ENCODE assay signal across 1 cellular context in the genomic region with DNA sequence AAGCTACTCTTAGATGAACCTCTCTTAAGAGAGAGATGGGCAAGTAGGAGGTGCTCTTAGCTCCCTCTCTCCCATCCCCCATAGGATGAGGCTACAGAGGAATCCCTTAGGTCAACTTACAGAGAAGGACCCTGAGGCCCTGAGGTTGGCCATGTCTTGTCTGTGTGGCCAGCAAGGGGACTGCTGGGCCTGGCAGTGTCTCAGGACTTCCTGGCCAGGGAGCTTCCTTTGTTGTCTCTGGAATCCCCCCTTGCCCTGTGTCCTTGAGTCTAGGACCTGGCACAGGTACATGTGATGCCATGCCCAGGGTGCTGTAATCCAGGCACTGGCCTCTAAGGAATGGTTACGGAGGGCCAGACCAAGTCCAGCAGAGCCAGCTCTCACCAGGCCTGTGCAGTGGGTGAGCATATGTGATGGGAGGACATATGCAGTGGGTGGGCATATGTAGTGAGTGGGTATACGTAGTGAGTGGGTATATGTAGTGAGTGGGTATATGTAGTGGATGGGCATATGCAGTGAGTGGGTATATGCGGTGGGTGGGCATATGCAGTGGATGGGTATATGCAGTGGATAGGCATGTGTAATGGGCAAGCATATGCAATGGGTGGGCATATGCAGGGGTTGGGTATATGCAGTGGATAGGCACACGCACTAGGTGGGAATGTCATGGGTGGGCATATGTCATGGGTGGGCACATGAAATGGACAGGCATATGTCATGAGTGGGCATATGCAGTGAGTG.
A peak's percentile ranks its signal among the peaks of the same experiment; 100 is the strongest.
TF ChIP-seq lines count a peak whose summit lies in the region.

No MANE protein-coding gene starts in this region.

TF ChIP-seq in HepG2, 621 proteins besides CTCF, POLR2A, EP300 and RAD21 (continues in another document):
- TF ChIP-seq SP5 (CRISPR knock-in tag; IDR thresholded peaks at IDR 0.05; ENCODE audit: borderline replicate concordance, low read depth) = no peak
- TF ChIP-seq CAMTA2 (CRISPR knock-in tag; IDR thresholded peaks at IDR 0.05; ENCODE audit: borderline replicate concordance) = no peak
- TF ChIP-seq, protein P1, sequence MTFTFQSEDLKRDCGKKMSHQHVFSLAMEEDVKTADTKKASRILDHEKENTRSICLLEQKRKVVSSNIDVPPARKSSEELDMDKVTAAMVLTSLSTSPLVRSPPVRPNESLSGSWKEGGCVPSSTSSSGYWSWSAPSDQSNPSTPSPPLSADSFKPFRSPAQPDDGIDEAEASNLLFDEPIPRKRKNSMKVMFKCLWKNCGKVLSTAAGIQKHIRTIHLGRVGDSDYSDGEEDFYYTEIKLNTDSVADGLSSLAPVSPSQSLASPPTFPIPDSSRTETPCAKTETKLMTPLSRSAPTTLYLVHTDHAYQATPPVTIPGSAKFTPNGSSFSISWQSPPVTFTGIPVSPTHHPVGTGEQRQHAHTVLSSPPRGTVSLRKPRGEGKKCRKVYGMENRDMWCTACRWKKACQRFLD (CRISPR knock-in tag; IDR thresholded peaks at IDR 0.05; ENCODE audit: borderline replicate concordance) = no peak
- TF ChIP-seq ZNF331 (CRISPR knock-in tag; IDR thresholded peaks at IDR 0.05) = no peak
- peak; percentile 53; the same call in 1 of the 2 replicates for TF ChIP-seq ZNF605 (CRISPR knock-in tag; IDR thresholded peaks at IDR 0.05)
- TF ChIP-seq, protein P2, sequence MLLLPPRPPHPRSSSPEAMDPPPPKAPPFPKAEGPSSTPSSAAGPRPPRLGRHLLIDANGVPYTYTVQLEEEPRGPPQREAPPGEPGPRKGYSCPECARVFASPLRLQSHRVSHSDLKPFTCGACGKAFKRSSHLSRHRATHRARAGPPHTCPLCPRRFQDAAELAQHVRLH (CRISPR knock-in tag; IDR thresholded peaks at IDR 0.05; ENCODE audit: borderline replicate concordance, low read depth) = no peak
- no peak for TF ChIP-seq ZFP36L1 (CRISPR knock-in tag; IDR thresholded peaks at IDR 0.05)
- TF ChIP-seq, protein P3, sequence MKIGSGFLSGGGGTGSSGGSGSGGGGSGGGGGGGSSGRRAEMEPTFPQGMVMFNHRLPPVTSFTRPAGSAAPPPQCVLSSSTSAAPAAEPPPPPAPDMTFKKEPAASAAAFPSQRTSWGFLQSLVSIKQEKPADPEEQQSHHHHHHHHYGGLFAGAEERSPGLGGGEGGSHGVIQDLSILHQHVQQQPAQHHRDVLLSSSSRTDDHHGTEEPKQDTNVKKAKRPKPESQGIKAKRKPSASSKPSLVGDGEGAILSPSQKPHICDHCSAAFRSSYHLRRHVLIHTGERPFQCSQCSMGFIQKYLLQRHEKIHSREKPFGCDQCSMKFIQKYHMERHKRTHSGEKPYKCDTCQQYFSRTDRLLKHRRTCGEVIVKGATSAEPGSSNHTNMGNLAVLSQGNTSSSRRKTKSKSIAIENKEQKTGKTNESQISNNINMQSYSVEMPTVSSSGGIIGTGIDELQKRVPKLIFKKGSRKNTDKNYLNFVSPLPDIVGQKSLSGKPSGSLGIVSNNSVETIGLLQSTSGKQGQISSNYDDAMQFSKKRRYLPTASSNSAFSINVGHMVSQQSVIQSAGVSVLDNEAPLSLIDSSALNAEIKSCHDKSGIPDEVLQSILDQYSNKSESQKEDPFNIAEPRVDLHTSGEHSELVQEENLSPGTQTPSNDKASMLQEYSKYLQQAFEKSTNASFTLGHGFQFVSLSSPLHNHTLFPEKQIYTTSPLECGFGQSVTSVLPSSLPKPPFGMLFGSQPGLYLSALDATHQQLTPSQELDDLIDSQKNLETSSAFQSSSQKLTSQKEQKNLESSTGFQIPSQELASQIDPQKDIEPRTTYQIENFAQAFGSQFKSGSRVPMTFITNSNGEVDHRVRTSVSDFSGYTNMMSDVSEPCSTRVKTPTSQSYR (CRISPR knock-in tag; IDR thresholded peaks at IDR 0.05; ENCODE audit: borderline replicate concordance) = peak; percentile 62; the same call in 1 of the 2 replicates
- TF ChIP-seq, protein P4, sequence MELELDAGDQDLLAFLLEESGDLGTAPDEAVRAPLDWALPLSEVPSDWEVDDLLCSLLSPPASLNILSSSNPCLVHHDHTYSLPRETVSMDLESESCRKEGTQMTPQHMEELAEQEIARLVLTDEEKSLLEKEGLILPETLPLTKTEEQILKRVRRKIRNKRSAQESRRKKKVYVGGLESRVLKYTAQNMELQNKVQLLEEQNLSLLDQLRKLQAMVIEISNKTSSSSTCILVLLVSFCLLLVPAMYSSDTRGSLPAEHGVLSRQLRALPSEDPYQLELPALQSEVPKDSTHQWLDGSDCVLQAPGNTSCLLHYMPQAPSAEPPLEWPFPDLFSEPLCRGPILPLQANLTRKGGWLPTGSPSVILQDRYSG (CRISPR knock-in tag; IDR thresholded peaks at IDR 0.05) = no peak
- TF ChIP-seq SALL2 (CRISPR knock-in tag; IDR thresholded peaks at IDR 0.05) = no peak
- no peak for TF ChIP-seq MXD4 (CRISPR knock-in tag; IDR thresholded peaks at IDR 0.05)
- TF ChIP-seq ISX (CRISPR knock-in tag; conservative IDR thresholded peaks at IDR 0.05) = no peak
- no peak for TF ChIP-seq RELA (CRISPR knock-in tag; IDR thresholded peaks at IDR 0.05)
- TF ChIP-seq KMT2B (CRISPR knock-in tag; IDR thresholded peaks at IDR 0.05) = no peak
- no peak for TF ChIP-seq ONECUT2 (CRISPR knock-in tag; IDR thresholded peaks at IDR 0.05)
- no peak for TF ChIP-seq NFATC3 (CRISPR knock-in tag; IDR thresholded peaks at IDR 0.05)
- no peak for TF ChIP-seq ZNF510 (CRISPR knock-in tag; IDR thresholded peaks at IDR 0.05; ENCODE audit: low read depth)
- no peak for TF ChIP-seq THYN1 (CRISPR knock-in tag; IDR thresholded peaks at IDR 0.05; ENCODE audit: borderline replicate concordance, low read depth)
- no peak for TF ChIP-seq ZNF460 (CRISPR knock-in tag; IDR thresholded peaks at IDR 0.05; ENCODE audit: borderline replicate concordance)
- TF ChIP-seq THAP11 (CRISPR knock-in tag; IDR thresholded peaks at IDR 0.05) = no peak
- no peak for TF ChIP-seq SETDB1 (CRISPR knock-in tag; IDR thresholded peaks at IDR 0.05; ENCODE audit: borderline replicate concordance)
- TF ChIP-seq TAF15 (IDR thresholded peaks at IDR 0.05; ENCODE audit: low read depth, low read length, poor library complexity, severe bottlenecking) = no peak
- peak; percentile 34; the same call in 1 of the 2 replicates for TF ChIP-seq KDM2A (CRISPR knock-in tag; IDR thresholded peaks at IDR 0.05; ENCODE audit: borderline replicate concordance, low read depth)
- TF ChIP-seq SNAI1 (CRISPR knock-in tag; IDR thresholded peaks at IDR 0.05; ENCODE audit: borderline replicate concordance) = no peak
- no peak for TF ChIP-seq HOXA3 (CRISPR knock-in tag; IDR thresholded peaks at IDR 0.05)
- peak; percentile 3 for TF ChIP-seq AGO2 (optimal IDR thresholded peaks at IDR 0.05; ENCODE audit: low read depth, low read length)
- no peak for TF ChIP-seq ZNF34 (CRISPR knock-in tag; IDR thresholded peaks at IDR 0.05; ENCODE audit: borderline replicate concordance)
- TF ChIP-seq, protein P5, sequence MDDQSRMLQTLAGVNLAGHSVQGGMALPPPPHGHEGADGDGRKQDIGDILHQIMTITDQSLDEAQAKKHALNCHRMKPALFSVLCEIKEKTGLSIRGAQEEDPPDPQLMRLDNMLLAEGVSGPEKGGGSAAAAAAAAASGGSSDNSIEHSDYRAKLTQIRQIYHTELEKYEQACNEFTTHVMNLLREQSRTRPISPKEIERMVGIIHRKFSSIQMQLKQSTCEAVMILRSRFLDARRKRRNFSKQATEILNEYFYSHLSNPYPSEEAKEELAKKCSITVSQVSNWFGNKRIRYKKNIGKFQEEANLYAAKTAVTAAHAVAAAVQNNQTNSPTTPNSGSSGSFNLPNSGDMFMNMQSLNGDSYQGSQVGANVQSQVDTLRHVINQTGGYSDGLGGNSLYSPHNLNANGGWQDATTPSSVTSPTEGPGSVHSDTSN (CRISPR knock-in tag; IDR thresholded peaks at IDR 0.05; ENCODE audit: borderline replicate concordance) = no peak
- TF ChIP-seq, protein P6, sequence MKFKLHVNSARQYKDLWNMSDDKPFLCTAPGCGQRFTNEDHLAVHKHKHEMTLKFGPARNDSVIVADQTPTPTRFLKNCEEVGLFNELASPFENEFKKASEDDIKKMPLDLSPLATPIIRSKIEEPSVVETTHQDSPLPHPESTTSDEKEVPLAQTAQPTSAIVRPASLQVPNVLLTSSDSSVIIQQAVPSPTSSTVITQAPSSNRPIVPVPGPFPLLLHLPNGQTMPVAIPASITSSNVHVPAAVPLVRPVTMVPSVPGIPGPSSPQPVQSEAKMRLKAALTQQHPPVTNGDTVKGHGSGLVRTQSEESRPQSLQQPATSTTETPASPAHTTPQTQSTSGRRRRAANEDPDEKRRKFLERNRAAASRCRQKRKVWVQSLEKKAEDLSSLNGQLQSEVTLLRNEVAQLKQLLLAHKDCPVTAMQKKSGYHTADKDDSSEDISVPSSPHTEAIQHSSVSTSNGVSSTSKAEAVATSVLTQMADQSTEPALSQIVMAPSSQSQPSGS (CRISPR knock-in tag; IDR thresholded peaks at IDR 0.05) = no peak
- TF ChIP-seq JDP2 (CRISPR knock-in tag; IDR thresholded peaks at IDR 0.05; ENCODE audit: borderline replicate concordance) = no peak
- TF ChIP-seq, protein P7, sequence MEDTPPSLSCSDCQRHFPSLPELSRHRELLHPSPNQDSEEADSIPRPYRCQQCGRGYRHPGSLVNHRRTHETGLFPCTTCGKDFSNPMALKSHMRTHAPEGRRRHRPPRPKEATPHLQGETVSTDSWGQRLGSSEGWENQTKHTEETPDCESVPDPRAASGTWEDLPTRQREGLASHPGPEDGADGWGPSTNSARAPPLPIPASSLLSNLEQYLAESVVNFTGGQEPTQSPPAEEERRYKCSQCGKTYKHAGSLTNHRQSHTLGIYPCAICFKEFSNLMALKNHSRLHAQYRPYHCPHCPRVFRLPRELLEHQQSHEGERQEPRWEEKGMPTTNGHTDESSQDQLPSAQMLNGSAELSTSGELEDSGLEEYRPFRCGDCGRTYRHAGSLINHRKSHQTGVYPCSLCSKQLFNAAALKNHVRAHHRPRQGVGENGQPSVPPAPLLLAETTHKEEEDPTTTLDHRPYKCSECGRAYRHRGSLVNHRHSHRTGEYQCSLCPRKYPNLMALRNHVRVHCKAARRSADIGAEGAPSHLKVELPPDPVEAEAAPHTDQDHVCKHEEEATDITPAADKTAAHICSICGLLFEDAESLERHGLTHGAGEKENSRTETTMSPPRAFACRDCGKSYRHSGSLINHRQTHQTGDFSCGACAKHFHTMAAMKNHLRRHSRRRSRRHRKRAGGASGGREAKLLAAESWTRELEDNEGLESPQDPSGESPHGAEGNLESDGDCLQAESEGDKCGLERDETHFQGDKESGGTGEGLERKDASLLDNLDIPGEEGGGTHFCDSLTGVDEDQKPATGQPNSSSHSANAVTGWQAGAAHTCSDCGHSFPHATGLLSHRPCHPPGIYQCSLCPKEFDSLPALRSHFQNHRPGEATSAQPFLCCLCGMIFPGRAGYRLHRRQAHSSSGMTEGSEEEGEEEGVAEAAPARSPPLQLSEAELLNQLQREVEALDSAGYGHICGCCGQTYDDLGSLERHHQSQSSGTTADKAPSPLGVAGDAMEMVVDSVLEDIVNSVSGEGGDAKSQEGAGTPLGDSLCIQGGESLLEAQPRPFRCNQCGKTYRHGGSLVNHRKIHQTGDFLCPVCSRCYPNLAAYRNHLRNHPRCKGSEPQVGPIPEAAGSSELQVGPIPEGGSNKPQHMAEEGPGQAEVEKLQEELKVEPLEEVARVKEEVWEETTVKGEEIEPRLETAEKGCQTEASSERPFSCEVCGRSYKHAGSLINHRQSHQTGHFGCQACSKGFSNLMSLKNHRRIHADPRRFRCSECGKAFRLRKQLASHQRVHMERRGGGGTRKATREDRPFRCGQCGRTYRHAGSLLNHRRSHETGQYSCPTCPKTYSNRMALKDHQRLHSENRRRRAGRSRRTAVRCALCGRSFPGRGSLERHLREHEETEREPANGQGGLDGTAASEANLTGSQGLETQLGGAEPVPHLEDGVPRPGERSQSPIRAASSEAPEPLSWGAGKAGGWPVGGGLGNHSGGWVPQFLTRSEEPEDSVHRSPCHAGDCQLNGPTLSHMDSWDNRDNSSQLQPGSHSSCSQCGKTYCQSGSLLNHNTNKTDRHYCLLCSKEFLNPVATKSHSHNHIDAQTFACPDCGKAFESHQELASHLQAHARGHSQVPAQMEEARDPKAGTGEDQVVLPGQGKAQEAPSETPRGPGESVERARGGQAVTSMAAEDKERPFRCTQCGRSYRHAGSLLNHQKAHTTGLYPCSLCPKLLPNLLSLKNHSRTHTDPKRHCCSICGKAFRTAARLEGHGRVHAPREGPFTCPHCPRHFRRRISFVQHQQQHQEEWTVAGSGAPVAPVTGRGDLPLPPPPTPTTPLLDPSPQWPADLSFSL (CRISPR knock-in tag; IDR thresholded peaks at IDR 0.05) = no peak
- 0 out of 2 replicates have a peak, but pooled peaks have one; percentile 65 for TF ChIP-seq ZNF567 (CRISPR knock-in tag; IDR thresholded peaks at IDR 0.05; ENCODE audit: borderline replicate concordance)
- TF ChIP-seq ZNF30 (CRISPR knock-in tag; IDR thresholded peaks at IDR 0.05) = no peak
- TF ChIP-seq, protein P8, sequence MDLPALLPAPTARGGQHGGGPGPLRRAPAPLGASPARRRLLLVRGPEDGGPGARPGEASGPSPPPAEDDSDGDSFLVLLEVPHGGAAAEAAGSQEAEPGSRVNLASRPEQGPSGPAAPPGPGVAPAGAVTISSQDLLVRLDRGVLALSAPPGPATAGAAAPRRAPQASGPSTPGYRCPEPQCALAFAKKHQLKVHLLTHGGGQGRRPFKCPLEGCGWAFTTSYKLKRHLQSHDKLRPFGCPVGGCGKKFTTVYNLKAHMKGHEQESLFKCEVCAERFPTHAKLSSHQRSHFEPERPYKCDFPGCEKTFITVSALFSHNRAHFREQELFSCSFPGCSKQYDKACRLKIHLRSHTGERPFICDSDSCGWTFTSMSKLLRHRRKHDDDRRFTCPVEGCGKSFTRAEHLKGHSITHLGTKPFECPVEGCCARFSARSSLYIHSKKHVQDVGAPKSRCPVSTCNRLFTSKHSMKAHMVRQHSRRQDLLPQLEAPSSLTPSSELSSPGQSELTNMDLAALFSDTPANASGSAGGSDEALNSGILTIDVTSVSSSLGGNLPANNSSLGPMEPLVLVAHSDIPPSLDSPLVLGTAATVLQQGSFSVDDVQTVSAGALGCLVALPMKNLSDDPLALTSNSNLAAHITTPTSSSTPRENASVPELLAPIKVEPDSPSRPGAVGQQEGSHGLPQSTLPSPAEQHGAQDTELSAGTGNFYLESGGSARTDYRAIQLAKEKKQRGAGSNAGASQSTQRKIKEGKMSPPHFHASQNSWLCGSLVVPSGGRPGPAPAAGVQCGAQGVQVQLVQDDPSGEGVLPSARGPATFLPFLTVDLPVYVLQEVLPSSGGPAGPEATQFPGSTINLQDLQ (CRISPR knock-in tag; IDR thresholded peaks at IDR 0.05) = no peak
- TF ChIP-seq NCOA1 (CRISPR knock-in tag; IDR thresholded peaks at IDR 0.05) = no peak
- TF ChIP-seq MTA1 (CRISPR knock-in tag; IDR thresholded peaks at IDR 0.05; ENCODE audit: borderline replicate concordance) = no peak
- TF ChIP-seq ETV6 (CRISPR knock-in tag; conservative IDR thresholded peaks at IDR 0.05) = no peak
